8 cellular contexts compared by ENCODE assay signal in the genomic region with DNA sequence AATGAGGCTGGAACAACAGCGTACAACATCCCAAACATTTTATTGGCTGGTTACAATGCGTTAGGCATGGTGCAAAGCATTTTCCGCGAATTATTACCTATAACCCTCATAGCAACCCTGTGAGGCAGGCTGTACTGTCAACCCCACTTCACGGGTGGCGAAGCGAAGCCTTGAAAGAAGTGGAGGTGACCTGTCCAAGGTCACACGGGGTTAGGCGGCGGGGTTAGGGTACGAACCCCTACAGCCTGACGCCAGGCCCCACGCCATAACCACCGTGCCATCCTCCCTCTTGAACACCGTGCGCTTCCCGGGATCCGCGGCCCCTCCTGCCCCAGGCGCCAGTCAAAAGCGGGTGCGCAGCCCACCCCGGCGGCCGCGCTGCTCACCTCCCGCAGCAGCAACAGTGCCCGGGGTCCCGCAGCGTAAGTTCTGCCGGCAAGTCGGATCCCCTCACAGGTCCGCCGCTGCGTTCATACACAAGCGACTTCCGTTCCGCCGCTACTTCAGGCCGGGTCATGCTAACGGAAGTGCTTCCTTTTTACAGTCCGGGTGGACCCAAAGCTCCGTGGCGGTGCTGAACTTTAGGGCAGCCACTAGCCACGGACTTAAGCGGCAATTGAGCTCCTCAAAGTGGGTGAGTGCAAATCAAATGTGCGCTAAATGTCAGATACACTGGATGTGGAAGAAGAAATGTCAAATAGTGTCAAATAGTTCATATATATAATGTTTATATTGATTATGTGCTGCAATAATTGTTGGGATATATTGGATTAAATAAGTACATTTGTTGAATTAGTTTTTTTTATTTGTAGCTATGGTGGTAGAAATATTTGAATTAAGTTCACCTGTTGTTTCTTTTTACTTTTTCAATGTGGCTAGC. TPM values are rescaled to one million over a fixed set of nuclear protein-coding genes. Genes with fewer than 3 reads are reported as not detected.
A peak's percentile ranks its signal among the peaks of the same experiment; 100 is the strongest.
DNase-seq lines count a peak whose midpoint lies in the region; ATAC-seq and TF ChIP-seq lines count a peak whose summit lies in the region.

A gene with protein sequence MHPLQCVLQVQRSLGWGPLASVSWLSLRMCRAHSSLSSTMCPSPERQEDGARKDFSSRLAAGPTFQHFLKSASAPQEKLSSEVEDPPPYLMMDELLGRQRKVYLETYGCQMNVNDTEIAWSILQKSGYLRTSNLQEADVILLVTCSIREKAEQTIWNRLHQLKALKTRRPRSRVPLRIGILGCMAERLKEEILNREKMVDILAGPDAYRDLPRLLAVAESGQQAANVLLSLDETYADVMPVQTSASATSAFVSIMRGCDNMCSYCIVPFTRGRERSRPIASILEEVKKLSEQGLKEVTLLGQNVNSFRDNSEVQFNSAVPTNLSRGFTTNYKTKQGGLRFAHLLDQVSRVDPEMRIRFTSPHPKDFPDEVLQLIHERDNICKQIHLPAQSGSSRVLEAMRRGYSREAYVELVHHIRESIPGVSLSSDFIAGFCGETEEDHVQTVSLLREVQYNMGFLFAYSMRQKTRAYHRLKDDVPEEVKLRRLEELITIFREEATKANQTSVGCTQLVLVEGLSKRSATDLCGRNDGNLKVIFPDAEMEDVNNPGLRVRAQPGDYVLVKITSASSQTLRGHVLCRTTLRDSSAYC (minus strand): TSS at position 478 of the 880 bp plus-strand sequence. CDS start 4,455 bp downstream, outside the sequence.

- H3K79me1 ChIP-seq in trophoblast cell (ENCODE audit: low read length) = peaks cover 3% of the 10 kb centered on the region

- peak within 1 kb of the TSS; percentile 70 to 100 (median 91) for H3K4me3 ChIP-seq in heart left ventricle
- peak within 1 kb of the TSS; percentile 96 for H3K4me3 ChIP-seq in trophoblast cell (ENCODE audit: low read depth, low read length)
- peak within 1 kb of the TSS; percentile 75 to 96 for H3K4me3 ChIP-seq in tibial artery

- H3K4me3 Mint-ChIP-seq in activated naive CD8-positive, alpha-beta T cell treated with anti-CD3 and anti-CD28 coated beads, Interleukin-2, amount 50 U/mL, for 24 hours = peak within 1 kb of the TSS; percentile 89

- H3K18ac ChIP-seq in trophoblast cell (ENCODE audit: low read length) = peak within 1 kb of the TSS; percentile 71

- H3K23ac ChIP-seq in trophoblast cell (ENCODE audit: low read length) = no peak within 1 kb of the TSS

- peak within 1 kb of the TSS; percentile 82 for H4K91ac ChIP-seq in trophoblast cell (ENCODE audit: low read depth, low read length)

- peak within 1 kb of the TSS; percentile 55 to 86 (median 74) for H3K27ac ChIP-seq in heart left ventricle
- no peak within 1 kb of the TSS for H3K27ac ChIP-seq in trophoblast cell (ENCODE audit: low read depth, low read length)
- peak within 1 kb of the TSS; percentile 71 to 73 for H3K27ac ChIP-seq in tibial artery

- H3K27me3 ChIP-seq in heart left ventricle (no peaks in the 10 kb centered on the region), trophoblast cell (ENCODE audit: insufficient read depth, low read length) (no peaks in the 10 kb centered on the region), tibial artery (no peaks in the 10 kb centered on the region)

- H4K8ac ChIP-seq in trophoblast cell (ENCODE audit: low read depth, low read length) = peak within 1 kb of the TSS; percentile 98

- H2BK5ac ChIP-seq in trophoblast cell (ENCODE audit: low read depth, low read length, poor library complexity) = no peak within 1 kb of the TSS

- H2AFZ ChIP-seq in trophoblast cell (ENCODE audit: insufficient read depth, low read length, poor library complexity) = peak within 1 kb of the TSS; percentile 84

- ATAC-seq in HG02642 (IDR thresholded peaks at IDR 0.05; ENCODE audit: poor library complexity, unreplicated experiment) (peak; percentile 82), heart left ventricle (peak; percentile 74 to 97 (median 94))
- peak; percentile 98 for ATAC-seq in activated naive CD8-positive, alpha-beta T cell treated with anti-CD3 and anti-CD28 coated beads, Interleukin-2, amount 50 U/mL, for 24 hours

- 0 to 1% (median 0%) methylated on average over 34 to 47 of the region's 47 CpGs for WGBS in heart left ventricle, 4 donors
- no CpG with 5 or more reads among the region's 47 CpGs for WGBS in trophoblast cell (ENCODE audit: extremely low coverage, insufficient coverage, insufficient read length)

- H2BK12ac ChIP-seq in trophoblast cell (ENCODE audit: low read length) = no peak within 1 kb of the TSS

- H3K36me3 ChIP-seq in heart left ventricle (peaks cover 0 to 23% (median 6%) of the 10 kb centered on the region in 9 donors), trophoblast cell (ENCODE audit: control insufficient read depth in 1 of 2, insufficient read depth in 2 of 2, low read length in 2 of 2) (peaks cover 0 to 6% of the 10 kb centered on the region in 2 experiments), tibial artery (peaks cover 0 to 18% (median 4%) of the 10 kb centered on the region in 3 donors)

- peak within 1 kb of the TSS; percentile 62 for H2BK120ac ChIP-seq in trophoblast cell (ENCODE audit: insufficient read depth, low read length, poor library complexity)

- peak within 1 kb of the TSS; percentile 92 for H3K4me2 ChIP-seq in trophoblast cell (ENCODE audit: low read length)

- peaks cover 6% of the 10 kb centered on the region for H3K79me2 ChIP-seq in trophoblast cell (ENCODE audit: control insufficient read depth, insufficient read depth, low read length, poor library complexity)

- peak in 1 of 2 donors; percentile 42 for TF ChIP-seq POLR2A in heart left ventricle (IDR thresholded peaks at IDR 0.05)

- no peaks in the 10 kb centered on the region for H3K27me3 Mint-ChIP-seq in activated naive CD8-positive, alpha-beta T cell treated with anti-CD3 and anti-CD28 coated beads, Interleukin-2, amount 50 U/mL, for 24 hours

- H3K4me1 Mint-ChIP-seq in activated naive CD8-positive, alpha-beta T cell treated with anti-CD3 and anti-CD28 coated beads, Interleukin-2, amount 50 U/mL, for 24 hours = peaks cover 38% of the 10 kb centered on the region

- DNase-seq in GM04504 (ENCODE audit: low read depth) (peak; percentile 69), NCI-H1436 (lab: John Stamatoyannopoulos, UW) (peak; percentile 86), T follicular helper cell (ENCODE audit: low read depth) (peak; percentile 75), heart left ventricle (peak; percentile 86 to 91 (median 87)), trophoblast cell (peak; percentile 87 to 94), tibial artery (peak; percentile 85 to 88)
- peak; percentile 82 for DNase-seq in activated naive CD8-positive, alpha-beta T cell treated with anti-CD3 and anti-CD28 coated beads, Interleukin-2, amount 50 U/mL, for 24 hours

- peaks cover 7% of the 10 kb centered on the region for H3K36me3 Mint-ChIP-seq in activated naive CD8-positive, alpha-beta T cell treated with anti-CD3 and anti-CD28 coated beads, Interleukin-2, amount 50 U/mL, for 24 hours (ENCODE audit: low read depth)

- H3K9me3 ChIP-seq in heart left ventricle (no peaks in the 10 kb centered on the region), trophoblast cell (ENCODE audit: insufficient read depth, low read depth, low read length) (no peaks in the 10 kb centered on the region), tibial artery (no peaks in the 10 kb centered on the region)

- peak within 1 kb of the TSS; percentile 87 for H3K27ac Mint-ChIP-seq in activated naive CD8-positive, alpha-beta T cell treated with anti-CD3 and anti-CD28 coated beads, Interleukin-2, amount 50 U/mL, for 24 hours

- H4K12ac ChIP-seq in trophoblast cell (ENCODE audit: low read depth, low read length) = peak within 1 kb of the TSS; percentile 96

- H3K4me1 ChIP-seq in heart left ventricle (peaks cover 0 to 30% (median 16%) of the 10 kb centered on the region in 12 donors), trophoblast cell (ENCODE audit: control insufficient read depth in 1 of 2, insufficient read depth in 2 of 2, low read length in 2 of 2) (peaks cover 0 to 7% of the 10 kb centered on the region in 2 experiments), tibial artery (peaks cover 0 to 32% (median 24%) of the 10 kb centered on the region in 4 donors)

- no peak within 1 kb of the TSS for H2AK5ac ChIP-seq in trophoblast cell (ENCODE audit: low read length)

- TF ChIP-seq CTCF in heart left ventricle (IDR thresholded peaks at IDR 0.05) = peak in 1 of 12 donors; percentile 3
- TF ChIP-seq CTCF in tibial artery (IDR thresholded peaks at IDR 0.05) = no peak

- H3K9ac ChIP-seq in trophoblast cell (ENCODE audit: low read length) = peak within 1 kb of the TSS; percentile 64

- H3K4ac ChIP-seq in trophoblast cell (ENCODE audit: low read depth, low read length) = peak within 1 kb of the TSS; percentile 87

- intact Hi-C loops in heart left ventricle (cut with DNase I) = loop anchor here in 3 of 10 donors (5.0 kb wide), 3 partner anchors 41 to 266 kb away; a partner anchor contains a TSS
- intact Hi-C loops in tibial artery (cut with DNase I; ENCODE audit: low total_unique reads) = loop anchor here (5.0 kb wide), 1 partner anchor 46 kb away; no protein-coding TSS in a partner anchor

- H3K9me3 Mint-ChIP-seq in activated naive CD8-positive, alpha-beta T cell treated with anti-CD3 and anti-CD28 coated beads, Interleukin-2, amount 50 U/mL, for 24 hours = no peaks in the 10 kb centered on the region

- H3K14ac ChIP-seq in trophoblast cell (ENCODE audit: low read length) = peak within 1 kb of the TSS; percentile 85

RNA-seq across cellular contexts. Expression of the gene that starts here (rescaled TPM):
- 10 to 100 TPM; 17.6 to 24.3 (median 20.1) TPM for total RNA-seq in heart left ventricle
- polyA plus RNA-seq in heart left ventricle = 10 to 100 TPM; 30.6 to 34.9 TPM
- polyA plus RNA-seq in trophoblast cell (2013) = 14.1 and 15.5 TPM in 2 replicates
